Comparison of ENCODE assay signal across 27 cellular contexts in the genomic region with DNA sequence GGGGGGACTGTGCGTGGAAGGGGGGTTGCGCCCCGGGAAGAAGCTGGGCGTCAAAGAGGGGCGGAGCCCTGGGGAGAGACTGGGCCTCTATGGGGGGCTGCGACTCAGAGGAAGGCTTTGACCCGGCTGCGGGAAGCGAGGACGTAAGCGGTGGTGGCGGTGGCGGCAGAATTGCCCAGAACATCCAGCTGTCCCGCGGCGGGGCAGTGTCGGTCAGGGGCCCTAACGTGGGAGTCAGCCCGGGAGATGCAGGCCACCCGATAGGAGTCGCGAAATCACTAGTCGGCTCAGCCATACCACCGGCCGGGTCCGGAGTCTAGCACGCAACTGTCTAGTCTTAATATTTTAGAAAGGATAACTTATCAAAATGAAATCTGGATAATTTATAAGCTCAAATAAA.
"Had no signal": no experiment of that assay in that cellular context is flagged by ENCODE, and none has a peak within 500 bp of the region (broad histone marks: within the 10 kb centered on the region; RNA-seq: fewer than 3 reads in every experiment).

No MANE protein-coding gene starts in this region.

- H3K27me3 ChIP-seq: ascending aorta, breast epithelium, cardiac muscle cell, dorsolateral prefrontal cortex had no signal

- H3K4me1 ChIP-seq: ascending aorta, breast epithelium had no signal

- H3K36me3 ChIP-seq: ascending aorta, breast epithelium, cardiac muscle cell had no signal

- H3K9me3 ChIP-seq: ascending aorta, breast epithelium had no signal

- ATAC-seq: activated CD4-positive, alpha-beta T cell treated with anti-CD3 and anti-CD28 coated beads for 36 hours; activated naive CD4-positive, alpha-beta T cell treated with anti-CD3 and anti-CD28 coated beads, Interleukin-2, amount 50 U/mL, for 72 hours; activated T-cell treated with anti-CD3 and anti-CD28 coated beads, Interleukin-2, amount 50 U/mL, for 4 hours; activated T-helper 17 cell treated with anti-CD3 and anti-CD28 coated beads, Interleukin-2, amount 50 U/mL, for 72 hours; esophagus mucosa; T-helper 17 cell had no signal

- H3K4me3 ChIP-seq: ascending aorta, breast epithelium, cardiac muscle cell, coronary artery, dorsolateral prefrontal cortex had no signal

- DNase-seq: activated CD4-positive, alpha-beta memory T cell treated with anti-CD3 and anti-CD28 coated beads, Interleukin-2, amount 10 ng/mL, durations not matched to agents 7 days and 5 days; activated CD4-positive, alpha-beta T cell treated with anti-CD3 and anti-CD28 coated beads for 36 hours; activated CD4-positive, alpha-beta T cell treated with anti-CD3 and anti-CD28 coated beads, Interleukin-2, amount 10 ng/mL, durations not matched to agents 24 days and 14 days; activated CD4-positive, alpha-beta T cell treated with anti-CD3 and anti-CD28 coated beads, Interleukin-2, amount 50 U/mL, for 4 hours; activated CD4-positive, CD25-positive, alpha-beta regulatory T cell; activated CD4-positive, CD25-positive, alpha-beta regulatory T cell treated with anti-CD3 and anti-CD28 coated beads, Interleukin-2, amount 50 U/mL, for 72 hours; activated CD8-positive, alpha-beta memory T cell treated with anti-CD3 and anti-CD28 coated beads, Interleukin-2, amount 50 U/mL, for 48 hours; activated effector memory CD4-positive, alpha-beta T cell treated with Interleukin-2 at 50 U/mL for 16 hours; activated naive CD4-positive, alpha-beta T cell; activated naive CD4-positive, alpha-beta T cell treated with anti-CD3 and anti-CD28 coated beads, Interleukin-2, amount 10 ng/mL, durations not matched to agents 7 days and 5 days; activated naive CD8-positive, alpha-beta T cell treated with anti-CD3 and anti-CD28 coated beads, Interleukin-2, amount 10 ng/mL, durations not matched to agents 7 days and 5 days; activated T-cell treated with anti-CD3 and anti-CD28 coated beads, Interleukin-2, amount 50 U/mL, for 4 hours; central memory CD4-positive, alpha-beta T cell; cerebellar nuclear complex; dorsolateral prefrontal cortex; effector memory CD4-positive, alpha-beta T cell; endodermal cell; foreskin fibroblast; T-helper 1 cell; T-helper 17 cell had no signal

- H3K27ac ChIP-seq: ascending aorta, breast epithelium, cardiac muscle cell, coronary artery, dorsolateral prefrontal cortex had no signal
